In genomic region chr22:38799265-38800002, GRCh38 we compare ENCODE assay signal across 18 cellular contexts. TPM values are rescaled to one million over a fixed set of nuclear protein-coding genes. Genes with fewer than 3 reads are reported as not detected.
DNase-seq lines count a peak whose midpoint lies in the region; TF ChIP-seq lines count a peak whose summit lies in the region.
"Had no signal": no experiment of that assay in that cellular context is flagged by ENCODE, and none has a peak within 500 bp of the region (broad histone marks: within the 10 kb centered on the region; RNA-seq: fewer than 3 reads in every experiment).

No MANE protein-coding gene starts in this region.

- H3K4me3 ChIP-seq in mammary epithelial cell (replicated peaks in 1 of 3; ENCODE audit: insufficient read depth in 1 of 3, low read depth in 2 of 3, low read length in 3 of 3): no peak overlapping the region
- H3K4me3 ChIP-seq: esophagus squamous epithelium, left ventricle myocardium inferior had no signal

- intact Hi-C loops in mammary epithelial cell (cut with micrococcal nuclease): no loop called here

- no peak for TF ChIP-seq CTCF in mammary epithelial cell (conservative IDR thresholded peaks at IDR 0.05 in 1 of 2, IDR thresholded peaks at IDR 0.05 in 1 of 2; ENCODE audit: extremely low read depth in 1 of 2, insufficient read depth in 1 of 2, low read depth in 1 of 2, low read length in 2 of 2)

- CTCF ChIA-PET in mammary epithelial cell (lab: Charles Lee; ENCODE audit: low non-redundant PET): no interaction called here

- no peak overlapping the region for H3K9ac ChIP-seq in mammary epithelial cell (ENCODE audit: insufficient read depth, low read length)

- no peaks in the 10 kb centered on the region for H3K27me3 ChIP-seq in mammary epithelial cell (ENCODE audit: insufficient read depth, low read length)
- H3K27me3 ChIP-seq: brain microvascular endothelial cell had no signal

- H3K79me2 ChIP-seq in mammary epithelial cell (ENCODE audit: insufficient read depth, low read length): no peaks in the 10 kb centered on the region

- in situ Hi-C loops in mammary epithelial cell (cut with MboI; ENCODE audit: low sequenced_read_pairs in 2 of 2): no loop called here

- H3K4me1 ChIP-seq in mammary epithelial cell (ENCODE audit: insufficient read depth, low read length): peaks cover 9% of the 10 kb centered on the region

- BruUV-seq in mammary epithelial cell (replicated peaks; lab: Mats Ljungman, UMichigan): no TSS peak

- DNase-seq in AG08395 (ENCODE audit: low spot score) (peak; percentile 45), GM04503 (ENCODE audit: low read depth) (peak; percentile 78), NCI-H69 (lab: John Stamatoyannopoulos, UW) (peak; percentile 73), fibroblast of peridontal ligament (ENCODE audit: extremely low read depth) (peak; percentile 64), nucleus accumbens (lab: John Stamatoyannopoulos, UW) (no peak), mammary epithelial cell (no peak), activated T-cell treated with anti-CD3 and anti-CD28 coated beads for 4 hours (no peak)
- DNase-seq in effector CD8-positive, alpha-beta T cell (lab: John Stamatoyannopoulos, UW): no peak
- DNase-seq: activated CD4-positive, alpha-beta T cell treated with anti-CD3 and anti-CD28 coated beads for 4 hours; activated CD8-positive, alpha-beta memory T cell treated with anti-CD3 and anti-CD28 coated beads, Interleukin-2, amount 50 U/mL, for 48 hours; activated naive CD4-positive, alpha-beta T cell treated with anti-CD3 and anti-CD28 coated beads, Interleukin-2, amount 50 U/mL, for 16 hours; AML-193; brain microvascular endothelial cell; esophagus squamous epithelium; H9; left ventricle myocardium inferior; Right ventricle myocardium superior; stimulated activated CD4-positive, alpha-beta T cell treated with anti-CD3 and anti-CD28 coated beads, Interleukin-4, amount 100 ng/mL, for 1 hour had no signal

- H3K36me3 ChIP-seq in mammary epithelial cell (ENCODE audit: insufficient read depth, low read length): no peaks in the 10 kb centered on the region
- H3K36me3 ChIP-seq: brain microvascular endothelial cell, esophagus squamous epithelium, left ventricle myocardium inferior had no signal

- WGBS in mammary epithelial cell (ENCODE audit: low coverage, missing lambda C conversion rate): 93% methylated on average over 6 of the region's 6 CpGs

- no peak overlapping the region for H3K4me2 ChIP-seq in mammary epithelial cell (ENCODE audit: insufficient read depth, low read depth, low read length)

- H4K20me1 ChIP-seq in mammary epithelial cell (ENCODE audit: insufficient read depth, low read length): no peaks in the 10 kb centered on the region

- dilution Hi-C loops in mammary epithelial cell (cut with HindIII; ENCODE audit: low sequenced_read_pairs): loop anchor here (5.0 kb wide), 1 partner anchor 38 kb away; no protein-coding TSS in a partner anchor

- no peaks in the 10 kb centered on the region for H3K9me3 ChIP-seq in mammary epithelial cell (replicated peaks; ENCODE audit: insufficient read depth, low read length)
- H3K9me3 ChIP-seq: esophagus squamous epithelium had no signal

- H3K27ac ChIP-seq in mammary epithelial cell (ENCODE audit: insufficient read depth, low read depth, low read length): no peak overlapping the region
- H3K27ac ChIP-seq: brain microvascular endothelial cell, esophagus squamous epithelium, left ventricle myocardium inferior had no signal

- no peak overlapping the region for H2AFZ ChIP-seq in mammary epithelial cell (ENCODE audit: low read depth, low read length)

RNA-seq across cellular contexts. Expression of gene DNAL4, which starts 5.5 kb away (rescaled TPM):
- total RNA-seq in mammary epithelial cell: 10 to 100 TPM; 12.6 to 13.5 TPM
- 11.4 TPM for polyA plus RNA-seq in mammary epithelial cell
- polyA minus RNA-seq in mammary epithelial cell: 3.4 TPM

RNA-seq across cellular contexts. Expression of gene SUN2, which starts 43.6 kb away (rescaled TPM):
- total RNA-seq in mammary epithelial cell: 100 to 1,000 TPM in 1 of 2 donors, 10 to 100 TPM in 1; 70.3 to 106 TPM
- polyA plus RNA-seq in mammary epithelial cell: 39.1 TPM
- 142 TPM for polyA minus RNA-seq in mammary epithelial cell

RNA-seq across cellular contexts. Expression of gene NPTXR, which starts 44.4 kb away (rescaled TPM):
- 1 to 10 TPM; 1.3 to 3.5 TPM for total RNA-seq in mammary epithelial cell
- 1.1 TPM for polyA plus RNA-seq in mammary epithelial cell
- polyA minus RNA-seq in mammary epithelial cell: 2.9 TPM

Comparison
In these comparisons a context has a peak if more than half of its experiments do, and no peak if none do; other contexts are left out.
1. DNase-seq: peak in AG08395 (single experiment), GM04503 (single experiment), NCI-H69 (single experiment) and fibroblast of peridontal ligament (single experiment); none in nucleus accumbens (0 of 56), mammary epithelial cell (single experiment), effector CD8-positive, alpha-beta T cell (single experiment) and activated T-cell treated with anti-CD3 and anti-CD28 coated beads for 4 hours (single experiment).